Comparison of ENCODE assay signal across 10 cellular contexts in genomic region chr9:112550531-112550930, GRCh38.
"Had no signal": no experiment of that assay in that cellular context is flagged by ENCODE, and none has a peak within 500 bp of the region (broad histone marks: within the 10 kb centered on the region; RNA-seq: fewer than 3 reads in every experiment).

No MANE protein-coding gene starts in this region.

- H3K27me3 ChIP-seq: ovary, thyroid gland, uterus had no signal

- H3K4me3 ChIP-seq: ovary, thyroid gland, uterus had no signal

- ATAC-seq: activated CD4-positive, CD25-positive, alpha-beta regulatory T cell treated with anti-CD3 and anti-CD28 coated beads, Interleukin-2, amount 50 U/mL, for 24 hours; activated CD8-positive, alpha-beta memory T cell treated with anti-CD3 and anti-CD28 coated beads, Interleukin-2, amount 10 ng/mL, durations not matched to agents 7 days and 5 days had no signal

- DNase-seq: activated CD4-positive, alpha-beta T cell treated with anti-CD3 and anti-CD28 coated beads, Interleukin-2, amount 50 U/mL, for 4 hours; activated CD8-positive, alpha-beta memory T cell treated with anti-CD3 and anti-CD28 coated beads, Interleukin-2, amount 10 ng/mL, durations not matched to agents 7 days and 5 days; activated effector memory CD4-positive, alpha-beta T cell treated with anti-CD3 and anti-CD28 coated beads, Interleukin-2, amount 50 U/mL, for 16 hours; activated T-cell treated with anti-CD3 and anti-CD28 coated beads, Interleukin-2, amount 50 U/mL, for 24 hours; amygdala; ovary; thyroid gland; uterus had no signal

- H3K9me3 ChIP-seq: ovary, thyroid gland, uterus had no signal

- H3K36me3 ChIP-seq: ovary, thyroid gland, uterus had no signal

- H3K27ac ChIP-seq: ovary, thyroid gland, uterus had no signal

- FAIRE-seq: frontal cortex had no signal
